ENCODE assay signal across 1 cellular context in genomic region chr2:133053541-133053940, GRCh38.
TF ChIP-seq lines count a peak whose summit lies in the region.

No MANE protein-coding gene starts in this region.

TF ChIP-seq in GM23338, 12 proteins besides CTCF, POLR2A, EP300 and RAD21 (continued from another document):
- no peak for TF ChIP-seq JUNB (IDR thresholded peaks at IDR 0.05; ENCODE audit: unreplicated experiment)
- TF ChIP-seq POLR2AphosphoS5 (IDR thresholded peaks at IDR 0.05; ENCODE audit: low read depth): no peak
- TF ChIP-seq STAT1 (IDR thresholded peaks at IDR 0.05; ENCODE audit: unreplicated experiment): no peak
- no peak for TF ChIP-seq ZNF114 (CRISPR knock-in tag; IDR thresholded peaks at IDR 0.05)
- TF ChIP-seq CREB1 (CRISPR knock-in tag; IDR thresholded peaks at IDR 0.05; ENCODE audit: low read depth): no peak
- TF ChIP-seq ETS1 (IDR thresholded peaks at IDR 0.05): no peak
- TF ChIP-seq EZH2 (IDR thresholded peaks at IDR 0.05; ENCODE audit: low read depth, unreplicated experiment): no peak
- TF ChIP-seq ZNF331 (CRISPR knock-in tag; IDR thresholded peaks at IDR 0.05; ENCODE audit: low read depth): no peak
- TF ChIP-seq REST (IDR thresholded peaks at IDR 0.05; ENCODE audit: unreplicated experiment): no peak
- TF ChIP-seq NANOG (IDR thresholded peaks at IDR 0.05; ENCODE audit: borderline replicate concordance): no peak
